1 cellular context compared by ENCODE assay signal in the genomic region with DNA sequence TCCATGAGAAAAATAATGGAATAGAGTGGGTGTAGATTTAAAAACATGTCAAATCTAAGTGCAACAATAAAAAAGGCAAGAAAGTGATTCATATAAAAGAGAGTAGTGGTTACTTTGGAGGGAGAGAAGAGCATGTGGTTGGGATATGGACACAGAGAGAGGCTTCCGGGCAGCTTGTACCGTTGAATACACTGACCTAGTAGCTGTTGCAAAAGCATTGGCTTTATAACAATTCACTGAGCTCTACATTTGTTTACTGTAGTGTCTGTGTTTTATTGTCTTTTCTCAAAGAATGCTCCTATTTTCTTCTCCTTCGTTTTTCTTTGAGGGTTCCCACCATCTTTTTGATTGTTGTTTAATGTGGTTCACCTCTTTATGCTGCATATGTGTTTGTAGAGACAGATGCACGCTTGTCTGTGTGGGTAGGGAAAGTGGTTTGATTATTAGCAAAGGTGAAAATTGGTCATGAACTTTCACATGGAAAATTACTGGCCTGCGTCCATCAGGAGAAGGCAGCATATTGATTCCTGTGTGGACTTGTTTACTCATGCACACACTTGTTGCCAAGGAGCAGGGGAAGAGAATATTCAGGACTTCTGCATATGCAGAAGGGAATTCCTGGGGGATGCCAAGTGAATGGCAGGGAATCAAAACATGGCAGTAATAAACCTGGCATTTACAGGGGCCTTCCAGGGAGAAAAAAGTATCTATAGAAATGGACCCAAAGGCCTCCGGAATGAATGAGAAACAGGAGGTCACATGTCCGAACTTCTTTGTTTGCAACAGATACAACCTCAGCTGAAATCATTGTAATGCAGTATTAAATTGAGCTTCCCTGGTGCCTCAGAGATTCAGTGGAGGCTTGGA.
TF ChIP-seq lines count a peak whose summit lies in the region.

No MANE protein-coding gene starts in this region.

TF ChIP-seq in liver, 16 proteins besides CTCF, POLR2A, EP300 and RAD21 (continued from another document):
- TF ChIP-seq REST (IDR thresholded peaks at IDR 0.05): peak; percentile 54
- TF ChIP-seq YY1 (IDR thresholded peaks at IDR 0.05): peak; percentile 72
